Comparison of ENCODE assay signal across 13 cellular contexts in genomic region chr22:27637604-27638003, GRCh38.
A peak's percentile ranks its signal among the peaks of the same experiment; 100 is the strongest.
DNase-seq lines count a peak whose midpoint lies in the region; ATAC-seq and TF ChIP-seq lines count a peak whose summit lies in the region.
"Had no signal": no experiment of that assay in that cellular context is flagged by ENCODE, and none has a peak within 500 bp of the region (broad histone marks: within the 10 kb centered on the region; RNA-seq: fewer than 3 reads in every experiment).

No MANE protein-coding gene starts in this region.

- CTCF ChIA-PET in mammary epithelial cell (lab: Charles Lee; ENCODE audit: low non-redundant PET), result no interaction called here

- DNase-seq in AG20443 (ENCODE audit: low spot score), result peak; percentile 58
- peak; percentile 39 for DNase-seq in HS-27A (ENCODE audit: low read depth)
- peak; percentile 36 for DNase-seq in mammary epithelial cell
- DNase-seq in iris pigment epithelial cell (ENCODE audit: low read depth), result peak; percentile 54
- DNase-seq in activated CD4-positive, alpha-beta T cell treated with anti-CD3 and anti-CD28 coated beads, Interleukin-2, amount 50 U/mL, for 4 hours, result no peak
- no peak for DNase-seq in midbrain (lab: John Stamatoyannopoulos, UW)
- DNase-seq: activated CD4-positive, alpha-beta T cell treated with anti-CD3 and anti-CD28 coated beads, Interleukin-2, amount 50 U/mL, for 1 hour; activated naive CD8-positive, alpha-beta T cell treated with anti-CD3 and anti-CD28 coated beads, Interleukin-2, amount 50 U/mL, for 24 hours; DMS 273 treated with DMSO at 0.1 percent for 48 hours; SIG-M5; stimulated activated naive CD4-positive, alpha-beta T cell had no signal

- 32% methylated on average over 3 of the region's 3 CpGs for WGBS in mammary epithelial cell (ENCODE audit: low coverage, missing lambda C conversion rate)

- ATAC-seq in HG03025 (IDR thresholded peaks at IDR 0.05; ENCODE audit: low FRiP score, unreplicated experiment) (no peak), HG02840 (IDR thresholded peaks at IDR 0.05; ENCODE audit: low FRiP score, unreplicated experiment) (no peak)
- ATAC-seq: activated naive CD8-positive, alpha-beta T cell treated with anti-CD3 and anti-CD28 coated beads, Interleukin-2, amount 50 U/mL, for 24 hours had no signal

- in situ Hi-C loops in mammary epithelial cell (cut with MboI; ENCODE audit: low sequenced_read_pairs in 2 of 2), result no loop called here

- no peaks in the 10 kb centered on the region for H3K4me1 ChIP-seq in mammary epithelial cell (ENCODE audit: insufficient read depth, low read length)

- no peak overlapping the region for H3K4me3 ChIP-seq in mammary epithelial cell (replicated peaks in 1 of 3; ENCODE audit: insufficient read depth in 1 of 3, low read depth in 2 of 3, low read length in 3 of 3)

- H3K9me3 ChIP-seq in mammary epithelial cell (replicated peaks; ENCODE audit: insufficient read depth, low read length), result no peaks in the 10 kb centered on the region

- H4K20me1 ChIP-seq in mammary epithelial cell (ENCODE audit: insufficient read depth, low read length), result no peaks in the 10 kb centered on the region

- intact Hi-C loops in mammary epithelial cell (cut with micrococcal nuclease), result no loop called here

- no peak overlapping the region for H3K9ac ChIP-seq in mammary epithelial cell (ENCODE audit: insufficient read depth, low read length)

- TF ChIP-seq CTCF in mammary epithelial cell (conservative IDR thresholded peaks at IDR 0.05 in 1 of 2, IDR thresholded peaks at IDR 0.05 in 1 of 2; ENCODE audit: extremely low read depth in 1 of 2, insufficient read depth in 1 of 2, low read depth in 1 of 2, low read length in 2 of 2), result no peak

- H3K4me2 ChIP-seq in mammary epithelial cell (ENCODE audit: insufficient read depth, low read depth, low read length), result no peak overlapping the region

- no peaks in the 10 kb centered on the region for H3K79me2 ChIP-seq in mammary epithelial cell (ENCODE audit: insufficient read depth, low read length)

- no TSS peak for BruUV-seq in mammary epithelial cell (replicated peaks; lab: Mats Ljungman, UMichigan)

- H3K27me3 ChIP-seq in mammary epithelial cell (ENCODE audit: insufficient read depth, low read length), result no peaks in the 10 kb centered on the region

- dilution Hi-C loops in mammary epithelial cell (cut with HindIII; ENCODE audit: low sequenced_read_pairs), result no loop called here

- no peak overlapping the region for H2AFZ ChIP-seq in mammary epithelial cell (ENCODE audit: low read depth, low read length)

- no peak overlapping the region for H3K27ac ChIP-seq in mammary epithelial cell (ENCODE audit: insufficient read depth, low read depth, low read length)

- no peaks in the 10 kb centered on the region for H3K36me3 ChIP-seq in mammary epithelial cell (ENCODE audit: insufficient read depth, low read length)

Comparison
In these comparisons a context has a peak if more than half of its experiments do, and no peak if none do; other contexts are left out.
1. DNase-seq: peak in AG20443 (single experiment), HS-27A (single experiment), mammary epithelial cell (single experiment) and iris pigment epithelial cell (single experiment); none in activated CD4-positive, alpha-beta T cell treated with anti-CD3 and anti-CD28 coated beads, Interleukin-2, amount 50 U/mL, for 4 hours (0 of 2) and midbrain (single experiment).